ENCODE assay signal across 30 cellular contexts in the genomic region with DNA sequence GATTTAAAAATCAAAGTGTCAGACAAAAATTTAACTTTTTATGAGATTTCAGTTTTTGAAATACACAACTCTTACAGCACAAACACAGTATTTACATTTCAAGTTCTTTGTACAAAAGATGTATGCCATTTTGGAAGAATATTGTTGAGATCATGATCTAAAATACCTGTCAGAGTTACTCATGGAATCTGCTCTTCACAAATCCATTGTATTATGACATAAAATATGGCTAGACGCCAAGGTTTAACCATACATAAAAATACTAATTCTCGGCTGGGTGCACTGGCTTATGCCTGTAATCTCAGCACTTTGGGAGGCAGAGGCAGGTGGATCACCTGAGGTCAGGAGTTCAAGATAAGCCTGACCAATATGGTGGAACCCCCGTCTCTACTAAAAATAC. TPM values are rescaled to one million over a fixed set of nuclear protein-coding genes. Genes with fewer than 3 reads are reported as not detected.
DNase-seq lines count a peak whose midpoint lies in the region; ATAC-seq, FAIRE-seq and TF ChIP-seq lines count a peak whose summit lies in the region.
"Had no signal": no experiment of that assay in that cellular context is flagged by ENCODE, and none has a peak within 500 bp of the region (broad histone marks: within the 10 kb centered on the region; RNA-seq: fewer than 3 reads in every experiment).

No MANE protein-coding gene starts in this region.

- H3K4me2 ChIP-seq in MM.1S (ENCODE audit: low read depth, low read length): peak overlapping the region; percentile 51; the same call in 1 of the 2 replicates
- H3K4me2 ChIP-seq in SU-DHL-6 (ENCODE audit: low read depth, low read length, poor library complexity, severe bottlenecking): peak overlapping the region; percentile 74
- no peak overlapping the region for H3K4me2 ChIP-seq in endothelial cell of umbilical vein (ENCODE audit: insufficient read depth, low read length)
- H3K4me2 ChIP-seq: GM23338, neural progenitor cell had no signal

- H4K20me1 ChIP-seq in MM.1S (ENCODE audit: insufficient read depth, low read length) (no peaks in the 10 kb centered on the region), SU-DHL-6 (ENCODE audit: low read depth, low read length) (no peaks in the 10 kb centered on the region), endothelial cell of umbilical vein (replicated peaks; ENCODE audit: control insufficient read depth, extremely low read depth, insufficient read depth, low read length) (no peaks in the 10 kb centered on the region)

- DNase-seq in MM.1S (no peak), endothelial cell of umbilical vein (ENCODE audit: low read depth, low spot score) (no peak), GM19240 (ENCODE audit: insufficient read length, low spot score) (no peak)
- DNase-seq in natural killer cell treated with Interleukin-12 subunit alpha and Interleukin-12 subunit beta and Interleukin-15 and Interleukin-18, amount 100 ng/mL, for 72 hours (ENCODE audit: low spot score): no peak
- no peak for DNase-seq in activated CD4-positive, CD25-positive, alpha-beta regulatory T cell treated with anti-CD3 and anti-CD28 coated beads, Interleukin-2, amount 50 U/mL, for 72 hours
- DNase-seq: activated CD4-positive, alpha-beta memory T cell treated with anti-CD3 and anti-CD28 coated beads for 36 hours; activated CD4-positive, CD25-positive, alpha-beta regulatory T cell; activated naive CD4-positive, alpha-beta T cell treated with Interleukin-2 at 50 U/mL for 16 hours; Calu3; DMS79; GDM1; hippocampal formation; left cardiac atrium; NCI-H1930; NCI-H524 treated with DMSO at 0.1 percent for 48 hours; retina; SJCRH30; stimulated activated naive CD4-positive, alpha-beta T cell; T-cell; upper lobe of right lung had no signal

- no peak for ATAC-seq in natural killer cell treated with Interleukin-12 subunit alpha and Interleukin-12 subunit beta and Interleukin-15 and Interleukin-18, amount 100 ng/mL, for 72 hours
- no peak for ATAC-seq in HG03469 (IDR thresholded peaks at IDR 0.05; ENCODE audit: unreplicated experiment)
- ATAC-seq: GM23338, left cardiac atrium, T-cell, upper lobe of right lung had no signal

- no peaks in the 10 kb centered on the region for H3K9me3 Mint-ChIP-seq in natural killer cell treated with Interleukin-12 subunit alpha and Interleukin-12 subunit beta and Interleukin-15 and Interleukin-18, amount 100 ng/mL, for 72 hours
- H3K9me3 Mint-ChIP-seq: activated CD4-positive, alpha-beta memory T cell treated with anti-CD3 and anti-CD28 coated beads for 36 hours; GM23338; neural progenitor cell; T-cell had no signal

- peaks cover 19% of the 10 kb centered on the region for H3K36me3 Mint-ChIP-seq in natural killer cell treated with Interleukin-12 subunit alpha and Interleukin-12 subunit beta and Interleukin-15 and Interleukin-18, amount 100 ng/mL, for 72 hours
- H3K36me3 Mint-ChIP-seq: neural progenitor cell had no signal

- peak overlapping the region; percentile 5 to 50 for H3K27ac Mint-ChIP-seq in natural killer cell treated with Interleukin-12 subunit alpha and Interleukin-12 subunit beta and Interleukin-15 and Interleukin-18, amount 100 ng/mL, for 72 hours
- H3K27ac Mint-ChIP-seq: activated CD4-positive, alpha-beta memory T cell treated with anti-CD3 and anti-CD28 coated beads for 36 hours; GM23338; neural progenitor cell had no signal

- no peaks in the 10 kb centered on the region for H3K9me3 ChIP-seq in MM.1S (replicated peaks; ENCODE audit: insufficient read depth, low read length)
- H3K9me3 ChIP-seq in SU-DHL-6 (ENCODE audit: insufficient read depth, low read length): no peaks in the 10 kb centered on the region
- no peaks in the 10 kb centered on the region for H3K9me3 ChIP-seq in endothelial cell of umbilical vein (replicated peaks; ENCODE audit: control insufficient read depth, insufficient read depth, low read length)
- H3K9me3 ChIP-seq: SJCRH30, suprapubic skin, upper lobe of right lung had no signal

- H3K4me3 ChIP-seq in MM.1S (ENCODE audit: low read length) (no peak overlapping the region), SU-DHL-6 (ENCODE audit: insufficient read depth, low read length, poor library complexity, severe bottlenecking) (no peak overlapping the region), endothelial cell of umbilical vein (replicated peaks in 1 of 3; ENCODE audit: insufficient read depth in 1 of 3, low read depth in 1 of 3, low read length in 3 of 3) (no peak overlapping the region)
- H3K4me3 ChIP-seq: GM23338, lung, neural progenitor cell, SJCRH30, skin epidermis, suprapubic skin, upper lobe of right lung had no signal

- H3K27me3 Mint-ChIP-seq in natural killer cell treated with Interleukin-12 subunit alpha and Interleukin-12 subunit beta and Interleukin-15 and Interleukin-18, amount 100 ng/mL, for 72 hours: no peaks in the 10 kb centered on the region
- H3K27me3 Mint-ChIP-seq: activated CD4-positive, alpha-beta memory T cell treated with anti-CD3 and anti-CD28 coated beads for 36 hours; T-cell had no signal

- CTCF ChIA-PET in endothelial cell of umbilical vein (lab: Charles Lee): interaction anchor here (2.7 kb wide), 1 partner anchor 14 kb away, joined by 18 read pairs; no protein-coding TSS in a partner anchor

- no peak overlapping the region for H2AFZ ChIP-seq in MM.1S (ENCODE audit: low read length)
- no peak overlapping the region for H2AFZ ChIP-seq in SU-DHL-6 (ENCODE audit: low read depth, low read length, severe bottlenecking)
- H2AFZ ChIP-seq in endothelial cell of umbilical vein (ENCODE audit: low read depth, low read length): no peak overlapping the region
- H2AFZ ChIP-seq: GM23338, neural progenitor cell, parathyroid adenoma had no signal

- TF ChIP-seq CTCF in MM.1S (IDR thresholded peaks at IDR 0.05; ENCODE audit: low read length): no peak
- no peak for TF ChIP-seq CTCF in SU-DHL-6 (IDR thresholded peaks at IDR 0.05; ENCODE audit: insufficient read depth, low read length, poor library complexity, severe bottlenecking)
- TF ChIP-seq CTCF in endothelial cell of umbilical vein (IDR thresholded peaks at IDR 0.05; ENCODE audit: extremely low read depth in 1 of 2, insufficient read depth in 1 of 2, low read depth in 1 of 2, low read length in 2 of 2): no peak

- H3K9me1 ChIP-seq in endothelial cell of umbilical vein (replicated peaks; ENCODE audit: control insufficient read depth, extremely low read depth, insufficient read depth, low read length): no peaks in the 10 kb centered on the region

- no peaks in the 10 kb centered on the region for H3K9me2 ChIP-seq in MM.1S (replicated peaks; ENCODE audit: insufficient read depth, low read length)
- H3K9me2 ChIP-seq in SU-DHL-6 (replicated peaks; ENCODE audit: insufficient read depth, low read length): no peaks in the 10 kb centered on the region

- H3K27me3 ChIP-seq in MM.1S (replicated peaks; ENCODE audit: insufficient read depth, low read length) (no peaks in the 10 kb centered on the region), SU-DHL-6 (ENCODE audit: low read length) (no peaks in the 10 kb centered on the region), endothelial cell of umbilical vein (ENCODE audit: control insufficient read depth in 2 of 2, insufficient read depth in 2 of 2, low read length in 2 of 2) (no peaks in the 10 kb centered on the region)
- H3K27me3 ChIP-seq: neural progenitor cell, SJCRH30, suprapubic skin, upper lobe of right lung had no signal

- H3K36me3 ChIP-seq in MM.1S (replicated peaks; ENCODE audit: insufficient read depth, low read length) (peaks cover 5% of the 10 kb centered on the region; the same call in 1 of the 2 replicates), SU-DHL-6 (ENCODE audit: low read length) (peaks cover 19% of the 10 kb centered on the region), endothelial cell of umbilical vein (ENCODE audit: control insufficient read depth in 2 of 2, extremely low read depth in 1 of 2, insufficient read depth in 2 of 2, low read length in 2 of 2) (peaks cover 0 to 12% of the 10 kb centered on the region in 2 experiments)
- H3K36me3 ChIP-seq: neural progenitor cell, SJCRH30 had no signal

- H3K79me2 ChIP-seq in MM.1S (ENCODE audit: low read length) (0 out of 2 replicates have a peak, but pooled peaks cover 9% of the 10 kb centered on the region), SU-DHL-6 (ENCODE audit: insufficient read depth, low read length) (no peaks in the 10 kb centered on the region), endothelial cell of umbilical vein (ENCODE audit: control insufficient read depth, insufficient read depth, low read length) (no peaks in the 10 kb centered on the region)
- H3K79me2 ChIP-seq: parathyroid adenoma had no signal

- dilution Hi-C loops in endothelial cell of umbilical vein (cut with MboI; ENCODE audit: extremely low pct_ligation_motif_present, low sequenced_read_pairs): no loop called here

- FAIRE-seq in endothelial cell of umbilical vein (lab: Jason Lieb, UNC): peak; percentile 48

- intact Hi-C loops in endothelial cell of umbilical vein (cut with micrococcal nuclease): no loop called here

- no peak overlapping the region for H3K4me3 Mint-ChIP-seq in natural killer cell treated with Interleukin-12 subunit alpha and Interleukin-12 subunit beta and Interleukin-15 and Interleukin-18, amount 100 ng/mL, for 72 hours
- H3K4me3 Mint-ChIP-seq: activated CD4-positive, alpha-beta memory T cell treated with anti-CD3 and anti-CD28 coated beads for 36 hours; GM23338; neural progenitor cell; T-cell had no signal

- POLR2A ChIA-PET in endothelial cell of umbilical vein (lab: Charles Lee): no interaction called here

- peak overlapping the region; percentile 95 for H3K27ac ChIP-seq in MM.1S (ENCODE audit: low read length)
- peak overlapping the region; percentile 97 for H3K27ac ChIP-seq in SU-DHL-6 (ENCODE audit: low read depth, low read length)
- no peak overlapping the region for H3K27ac ChIP-seq in endothelial cell of umbilical vein (ENCODE audit: insufficient read depth, low read depth, low read length)
- H3K27ac ChIP-seq: C4-2B, neural progenitor cell, parathyroid adenoma, SJCRH30, skin epidermis, suprapubic skin, upper lobe of right lung had no signal

- no TSS peak for BruUV-seq in endothelial cell of umbilical vein (replicated peaks; lab: Mats Ljungman, UMichigan)

- peak overlapping the region; percentile 74; the same call in 1 of the 2 replicates for H3K9ac ChIP-seq in MM.1S (ENCODE audit: low read length)
- peak overlapping the region; percentile 50; the same call in 1 of the 2 replicates for H3K9ac ChIP-seq in SU-DHL-6 (ENCODE audit: low read length)
- no peak overlapping the region for H3K9ac ChIP-seq in endothelial cell of umbilical vein (replicated peaks; ENCODE audit: extremely low read depth, insufficient read depth, low read length)
- H3K9ac ChIP-seq: neural progenitor cell, parathyroid adenoma had no signal

- H3F3A ChIP-seq in MM.1S (ENCODE audit: insufficient read depth, low read length): peaks cover 36% of the 10 kb centered on the region
- H3F3A ChIP-seq in SU-DHL-6 (ENCODE audit: insufficient read depth): peaks cover 30% of the 10 kb centered on the region

- peaks cover 23 to 25% of the 10 kb centered on the region in 2 donors for H3K4me1 Mint-ChIP-seq in natural killer cell treated with Interleukin-12 subunit alpha and Interleukin-12 subunit beta and Interleukin-15 and Interleukin-18, amount 100 ng/mL, for 72 hours (ENCODE audit: low read depth in 2 of 2)
- H3K4me1 Mint-ChIP-seq: neural progenitor cell had no signal

- H3K4me1 ChIP-seq in MM.1S (ENCODE audit: low read length): peaks cover 51% of the 10 kb centered on the region
- H3K4me1 ChIP-seq in endothelial cell of umbilical vein (ENCODE audit: control insufficient read depth, extremely low read depth, insufficient read depth, low read length): no peaks in the 10 kb centered on the region
- H3K4me1 ChIP-seq: neural progenitor cell, parathyroid adenoma, SJCRH30, suprapubic skin had no signal

- no peak for TF ChIP-seq POLR2A in endothelial cell of umbilical vein (IDR thresholded peaks at IDR 0.05; ENCODE audit: low read depth, low read length)

RNA-seq across cellular contexts. Expression of a gene that starts 6.2 kb away (rescaled TPM):
- 0.25 and 0.29 TPM in 2 replicates for total RNA-seq in endothelial cell of umbilical vein
- not detected in 2 replicates for polyA plus RNA-seq in endothelial cell of umbilical vein
- 0.03 TPM in 1 of 2 replicates, not detected in the other for polyA plus RNA-seq in endothelial cell of umbilical vein (2011; cell fraction: cytosol; rRNA removed)
- polyA plus RNA-seq in endothelial cell of umbilical vein (2011; cell fraction: nucleus; rRNA removed): 0.13 and 0.57 TPM in 2 replicates
- polyA plus RNA-seq in endothelial cell of umbilical vein (2012): 0.22 and 0.36 TPM in 2 replicates
- polyA minus RNA-seq in endothelial cell of umbilical vein: 0.11 TPM in 1 of 2 replicates, not detected in the other
- not detected for polyA minus RNA-seq in endothelial cell of umbilical vein (2011; cell fraction: cytosol; rRNA and poly(A)+ RNA removed)
- polyA minus RNA-seq in endothelial cell of umbilical vein (2011; cell fraction: nucleus; rRNA and poly(A)+ RNA removed): 0.58 and 1.1 TPM in 2 replicates
- total RNA-seq in natural killer cell treated with Interleukin-12 subunit alpha and Interleukin-12 subunit beta and Interleukin-15 and Interleukin-18, amount 100 ng/mL, for 72 hours: 1 to 10 TPM; 2.4 to 2.9 TPM
- total RNA-seq: HT-29, left cardiac atrium had no signal

RNA-seq across cellular contexts. Expression of a gene that starts 48.0 kb away (rescaled TPM):
- 19.3 and 25.3 TPM in 2 replicates for total RNA-seq in endothelial cell of umbilical vein
- 12.1 and 12.5 TPM in 2 replicates for polyA plus RNA-seq in endothelial cell of umbilical vein
- polyA plus RNA-seq in endothelial cell of umbilical vein (2011; cell fraction: cytosol; rRNA removed): 13.3 and 13.4 TPM in 2 replicates
- 8.5 and 10.1 TPM in 2 replicates for polyA plus RNA-seq in endothelial cell of umbilical vein (2011; cell fraction: nucleus; rRNA removed)
- 20.9 and 28.6 TPM in 2 replicates for polyA plus RNA-seq in endothelial cell of umbilical vein (2012)
- polyA minus RNA-seq in endothelial cell of umbilical vein: 7.5 and 8.9 TPM in 2 replicates
- polyA minus RNA-seq in endothelial cell of umbilical vein (2011; cell fraction: cytosol; rRNA and poly(A)+ RNA removed): 20.9 TPM
- 14.2 and 14.6 TPM in 2 replicates for polyA minus RNA-seq in endothelial cell of umbilical vein (2011; cell fraction: nucleus; rRNA and poly(A)+ RNA removed)
- total RNA-seq in natural killer cell treated with Interleukin-12 subunit alpha and Interleukin-12 subunit beta and Interleukin-15 and Interleukin-18, amount 100 ng/mL, for 72 hours: 10 to 100 TPM in 1 of 2 donors, 1 to 10 TPM in 1; 5.3 to 21.0 TPM
